ENCODE assay signal across 8 cellular contexts in genomic region chr11:85647078-85647477, GRCh38. TPM values are rescaled to one million over a fixed set of nuclear protein-coding genes. Genes with fewer than 3 reads are reported as not detected.
DNase-seq lines count a peak whose midpoint lies in the region; ATAC-seq and TF ChIP-seq lines count a peak whose summit lies in the region.

No MANE protein-coding gene starts in this region.

- H3K4me1 ChIP-seq in CD8-positive, alpha-beta T cell (ENCODE audit: insufficient read depth, low read length) = peaks cover 18% of the 10 kb centered on the region
- H3K4me1 ChIP-seq in mucosa of stomach (ENCODE audit: control insufficient read depth, insufficient read depth, low read length) = peaks cover 7% of the 10 kb centered on the region

- intact Hi-C loops in CD8-positive, alpha-beta T cell (cut with DNase I, micrococcal nuclease) = loop anchor here (1.0 to 5.0 kb wide), 7 partner anchors 17 to 655 kb away; partner anchors contain the start of genes HIKESHI (in 2 of the 2), TMEM126B (in 2 of the 2), EED (in 1 of the 2) and PICALM (in 1 of the 2)

- H3K4me1 Mint-ChIP-seq in CD8-positive, alpha-beta T cell (ENCODE audit: low read depth) = peaks cover 36% of the 10 kb centered on the region

- POLR2A ChIA-PET in CD8-positive, alpha-beta T cell (lab: Charles Lee) = interaction anchor here (0.7 to 4.6 kb wide), 11 partner anchors 11 to 600 kb away, joined by 3 to 49 read pairs (median 4); partner anchors contain the start of genes CREBZF, DLG2, EED and TMEM126B

- no peak for TF ChIP-seq CTCF in CD8-positive, alpha-beta T cell (IDR thresholded peaks at IDR 0.05)
- no peak for TF ChIP-seq CTCF in brain microvascular endothelial cell (IDR thresholded peaks at IDR 0.05; ENCODE audit: low read depth, low read length, missing control alignments)

- no peaks in the 10 kb centered on the region for H3K9me3 Mint-ChIP-seq in CD8-positive, alpha-beta T cell

- no peaks in the 10 kb centered on the region for H3K9me3 ChIP-seq in CD8-positive, alpha-beta T cell (ENCODE audit: low read length)
- no peaks in the 10 kb centered on the region for H3K9me3 ChIP-seq in mucosa of stomach (ENCODE audit: control insufficient read depth, low read length)

- CTCF ChIA-PET in CD8-positive, alpha-beta T cell (lab: Charles Lee) = interaction anchor here (1.0 to 4.5 kb wide), 2 partner anchors 17 to 24 kb away, joined by 3 to 19 read pairs; partner anchors contain the start of gene CREBZF

- DNase-seq in CD8-positive, alpha-beta T cell = no peak
- no peak for DNase-seq in brain microvascular endothelial cell
- DNase-seq in UCSD-AML1 (lab: John Stamatoyannopoulos, UW; ENCODE audit: unreplicated experiment) = no peak
- DNase-seq in HUDEP-2 (lab: John Stamatoyannopoulos, UW; ENCODE audit: unreplicated experiment in 76 of 76) = no peak

- no peaks in the 10 kb centered on the region for H3K36me3 ChIP-seq in CD8-positive, alpha-beta T cell (ENCODE audit: insufficient read depth, low read length)
- H3K36me3 ChIP-seq in brain microvascular endothelial cell (replicated peaks) (no peaks in the 10 kb centered on the region), mucosa of stomach (ENCODE audit: control insufficient read depth, insufficient read depth, low read length) (no peaks in the 10 kb centered on the region)

- H3K4me3 ChIP-seq in CD8-positive, alpha-beta T cell (ENCODE audit: low read depth, low read length) = peak overlapping the region; percentile 82
- H3K4me3 ChIP-seq in brain microvascular endothelial cell (ENCODE audit: low read depth, low read length) (peak overlapping the region; percentile 91), mucosa of stomach (ENCODE audit: low read length) (peak overlapping the region; percentile 68)

- peak overlapping the region; percentile 72 for H3K9ac ChIP-seq in mucosa of stomach (ENCODE audit: low read length)

- peak overlapping the region; percentile 92 for H3K4me3 Mint-ChIP-seq in CD8-positive, alpha-beta T cell

- peak overlapping the region; percentile 96 for H3K27ac Mint-ChIP-seq in CD8-positive, alpha-beta T cell

- no peaks in the 10 kb centered on the region for H3K27me3 ChIP-seq in CD8-positive, alpha-beta T cell (ENCODE audit: insufficient read depth, low read length)
- H3K27me3 ChIP-seq in brain microvascular endothelial cell (replicated peaks) = no peaks in the 10 kb centered on the region
- H3K27me3 ChIP-seq in mucosa of stomach (ENCODE audit: control insufficient read depth, insufficient read depth, low read length) = no peaks in the 10 kb centered on the region

- peaks cover 17% of the 10 kb centered on the region for H3K27me3 Mint-ChIP-seq in CD8-positive, alpha-beta T cell (ENCODE audit: low read depth)

- H3K36me3 Mint-ChIP-seq in CD8-positive, alpha-beta T cell = peaks cover 12% of the 10 kb centered on the region

- in situ Hi-C loops in brain microvascular endothelial cell (cut with HindIII; ENCODE audit: low pct_ligation_motif_present, low sequenced_read_pairs) = no loop called here

- ATAC-seq in CD8-positive, alpha-beta T cell = no peak
- ATAC-seq in HG03039 (IDR thresholded peaks at IDR 0.05; ENCODE audit: unreplicated experiment) (peak; percentile 6), HG03520 (IDR thresholded peaks at IDR 0.05; ENCODE audit: unreplicated experiment) (no peak), HG02970 (IDR thresholded peaks at IDR 0.05; ENCODE audit: low FRiP score, unreplicated experiment) (no peak)

- peak overlapping the region; percentile 75 for H3K27ac ChIP-seq in CD8-positive, alpha-beta T cell (ENCODE audit: low read depth, low read length)
- H3K27ac ChIP-seq in brain microvascular endothelial cell = no peak overlapping the region

RNA-seq across cellular contexts. Expression of gene TMEM126A, which starts 0.7 kb away (rescaled TPM):
- total RNA-seq in CD8-positive, alpha-beta T cell = 10 to 100 TPM; 23.3 to 26.8 TPM

RNA-seq across cellular contexts. Expression of gene CREBZF, which starts 17.9 kb away (rescaled TPM):
- 10 to 100 TPM; 32.2 to 33.3 TPM for total RNA-seq in CD8-positive, alpha-beta T cell

RNA-seq across cellular contexts. Expression of gene TMEM126B, which starts 18.7 kb away (rescaled TPM):
- 10 to 100 TPM; 16.2 to 19.9 TPM for total RNA-seq in CD8-positive, alpha-beta T cell

RNA-seq across cellular contexts. Expression of gene DLG2, which starts 19.9 kb away (rescaled TPM):
- total RNA-seq in CD8-positive, alpha-beta T cell = 1 to 10 TPM; 2.1 to 2.3 TPM

RNA-seq across cellular contexts. Expression of gene CCDC89, which starts 38.9 kb away (rescaled TPM):
- not detected for total RNA-seq in CD8-positive, alpha-beta T cell
